8 cellular contexts compared by ENCODE assay signal in the genomic region with DNA sequence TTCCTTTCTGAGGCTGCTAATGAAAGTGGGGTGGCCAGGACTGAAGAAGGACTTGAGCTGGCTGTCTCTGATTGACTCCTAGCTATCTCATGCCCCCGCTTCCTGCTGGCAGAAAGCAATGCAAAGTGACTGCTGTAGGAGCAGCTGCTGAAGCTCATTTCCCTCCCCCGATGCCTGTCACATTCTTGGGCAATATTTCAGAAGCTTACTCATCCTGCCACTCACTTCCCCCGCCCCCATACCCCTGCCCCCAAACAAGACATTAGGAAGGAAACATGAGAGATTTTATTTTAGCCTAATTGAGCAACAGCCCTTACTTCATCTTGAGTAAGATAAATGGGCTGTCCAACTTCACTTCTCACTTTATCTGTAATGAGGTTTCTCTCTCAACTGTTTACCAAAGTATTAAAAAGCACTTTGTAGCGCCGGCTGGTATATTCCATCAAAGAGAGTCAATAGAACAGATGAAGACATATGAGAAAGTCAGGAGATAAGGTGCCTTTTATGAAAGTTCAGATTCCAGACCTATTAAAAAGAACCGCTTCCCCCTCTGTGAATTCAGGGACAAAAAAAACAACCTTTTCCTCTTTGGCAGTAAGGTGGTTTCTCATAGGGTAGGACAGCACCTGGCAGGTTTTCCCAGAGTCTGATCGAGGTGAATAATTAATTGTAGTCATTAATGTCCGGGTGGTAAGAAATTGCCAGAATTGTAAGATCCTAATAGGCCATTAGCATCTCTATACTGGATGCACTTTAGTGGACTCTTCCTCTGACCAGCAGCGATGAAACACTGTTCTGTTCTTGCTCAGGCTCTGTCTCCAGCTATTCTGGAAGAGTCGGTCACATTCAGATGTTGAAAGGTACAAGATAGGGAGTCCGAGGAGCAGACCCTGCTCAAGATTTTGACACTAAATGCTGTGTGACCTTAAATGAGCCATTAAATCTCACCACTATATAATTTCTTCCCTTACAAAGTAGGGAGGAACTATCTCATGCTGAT.
A peak's percentile ranks its signal among the peaks of the same experiment; 100 is the strongest.
DNase-seq lines count a peak whose midpoint lies in the region; ATAC-seq and TF ChIP-seq lines count a peak whose summit lies in the region.

No MANE protein-coding gene starts in this region.

- no peaks in the 10 kb centered on the region for H3K36me3 Mint-ChIP-seq in activated CD4-positive, alpha-beta memory T cell treated with anti-CD3 and anti-CD28 coated beads, Interleukin-2, amount 10 ng/mL, durations not matched to agents 7 days and 5 days (ENCODE audit: low read depth)

- TF ChIP-seq CTCF in fibroblast of pulmonary artery (IDR thresholded peaks at IDR 0.05; ENCODE audit: low read length, missing control alignments) (no peak), tibial artery (IDR thresholded peaks at IDR 0.05) (no peak)

- POLR2A ChIA-PET in activated CD4-positive, alpha-beta memory T cell treated with anti-CD3 and anti-CD28 coated beads, Interleukin-2, amount 10 ng/mL, durations not matched to agents 7 days and 5 days (lab: Charles Lee) = no interaction called here

- CTCF ChIA-PET in activated CD4-positive, alpha-beta memory T cell treated with anti-CD3 and anti-CD28 coated beads, Interleukin-2, amount 10 ng/mL, durations not matched to agents 7 days and 5 days (lab: Charles Lee) = no interaction called here

- H3K27ac ChIP-seq in BLaER1 treated with 17β-estradiol and CSF1 and Interleukin-3, amounts not matched to agents 10 nM and 100 nM = peak overlapping the region; percentile 94 to 99 (median 97)
- H3K27ac ChIP-seq in tibial artery = peak overlapping the region in 1 of 2 donors; percentile 2

- H4K20me1 ChIP-seq in BLaER1 treated with 17β-estradiol and CSF1 and Interleukin-3, amounts not matched to agents 10 nM and 100 nM = no peaks in the 10 kb centered on the region

- no peaks in the 10 kb centered on the region for H3K27me3 Mint-ChIP-seq in activated CD4-positive, alpha-beta memory T cell treated with anti-CD3 and anti-CD28 coated beads, Interleukin-2, amount 10 ng/mL, durations not matched to agents 7 days and 5 days

- peak; percentile 100 for ATAC-seq in HG03354 (IDR thresholded peaks at IDR 0.05; ENCODE audit: poor library complexity, severe bottlenecking, unreplicated experiment)

- no peak overlapping the region for H3K27ac Mint-ChIP-seq in activated CD4-positive, alpha-beta memory T cell treated with anti-CD3 and anti-CD28 coated beads, Interleukin-2, amount 10 ng/mL, durations not matched to agents 7 days and 5 days

- no peaks in the 10 kb centered on the region; a peak in 1 of 22 replicates for H3K36me3 ChIP-seq in BLaER1 treated with 17β-estradiol and CSF1 and Interleukin-3, amounts not matched to agents 10 nM and 100 nM
- H3K36me3 ChIP-seq in tibial artery = no peaks in the 10 kb centered on the region

- H3K4me3 ChIP-seq in BLaER1 treated with 17β-estradiol and CSF1 and Interleukin-3, amounts not matched to agents 10 nM and 100 nM = peak overlapping the region in 3 of 10 experiments; percentile 18 to 34 (median 24); a peak in 2 of 20 replicates
- H3K4me3 ChIP-seq in fibroblast of pulmonary artery (replicated peaks; ENCODE audit: low read depth, low read length) = peak overlapping the region; percentile 0
- no peak overlapping the region for H3K4me3 ChIP-seq in tibial artery

- H3K9me3 ChIP-seq in BLaER1 treated with 17β-estradiol and CSF1 and Interleukin-3, amounts not matched to agents 10 nM and 100 nM (replicated peaks in 1 of 11) = peaks cover 0 to 60% (median 0%) of the 10 kb centered on the region in 11 experiments; a peak in 7 of 22 replicates
- H3K9me3 ChIP-seq in tibial artery = no peaks in the 10 kb centered on the region

- intact Hi-C loops in tibial artery (cut with DNase I; ENCODE audit: low total_unique reads) = no loop called here

- peak overlapping the region; percentile 77 to 91 (median 88) for H3K9ac ChIP-seq in BLaER1 treated with 17β-estradiol and CSF1 and Interleukin-3, amounts not matched to agents 10 nM and 100 nM

- no peaks in the 10 kb centered on the region for H3K27me3 ChIP-seq in BLaER1 treated with 17β-estradiol and CSF1 and Interleukin-3, amounts not matched to agents 10 nM and 100 nM
- no peaks in the 10 kb centered on the region for H3K27me3 ChIP-seq in tibial artery

- peak overlapping the region; percentile 65 to 96 (median 78) for H3K4me2 ChIP-seq in BLaER1 treated with 17β-estradiol and CSF1 and Interleukin-3, amounts not matched to agents 10 nM and 100 nM

- no peaks in the 10 kb centered on the region for H3K9me3 Mint-ChIP-seq in activated CD4-positive, alpha-beta memory T cell treated with anti-CD3 and anti-CD28 coated beads, Interleukin-2, amount 10 ng/mL, durations not matched to agents 7 days and 5 days

- DNase-seq in GM19240 (ENCODE audit: insufficient read length, low spot score) = peak; percentile 31
- peak; percentile 74 for DNase-seq in NCI-H460 (ENCODE audit: extremely low read depth, low read depth)
- DNase-seq in activated CD4-positive, alpha-beta memory T cell treated with anti-CD3 and anti-CD28 coated beads, Interleukin-2, amount 10 ng/mL, durations not matched to agents 7 days and 5 days = peak; percentile 27
- peak; percentile 96 for DNase-seq in fibroblast of pulmonary artery (ENCODE audit: low read depth)
- DNase-seq in nucleus accumbens (lab: John Stamatoyannopoulos, UW) = peak in 49 of 56 donors; percentile 5 to 81 (median 42)
- DNase-seq in tibial artery = peak; percentile 65 to 77

- H3K4me1 ChIP-seq in BLaER1 treated with 17β-estradiol and CSF1 and Interleukin-3, amounts not matched to agents 10 nM and 100 nM = peaks cover 21 to 87% (median 68%) of the 10 kb centered on the region in 10 experiments
- peaks cover 0 to 18% (median 9%) of the 10 kb centered on the region in 4 donors for H3K4me1 ChIP-seq in tibial artery

- no peak overlapping the region for H3K4me3 Mint-ChIP-seq in activated CD4-positive, alpha-beta memory T cell treated with anti-CD3 and anti-CD28 coated beads, Interleukin-2, amount 10 ng/mL, durations not matched to agents 7 days and 5 days

- peaks cover 10% of the 10 kb centered on the region for H3K4me1 Mint-ChIP-seq in activated CD4-positive, alpha-beta memory T cell treated with anti-CD3 and anti-CD28 coated beads, Interleukin-2, amount 10 ng/mL, durations not matched to agents 7 days and 5 days

Comparison
In these comparisons a context has a peak if more than half of its experiments do, and no peak if none do; other contexts are left out.
1. DNase-seq: peak in every context shown above with its lines; median percentile 96 in fibroblast of pulmonary artery; 74 in NCI-H460; 71 in tibial artery; 42 in nucleus accumbens; 31 in GM19240; 27 in activated CD4-positive, alpha-beta memory T cell treated with anti-CD3 and anti-CD28 coated beads, Interleukin-2, amount 10 ng/mL, durations not matched to agents 7 days and 5 days.